In genomic region chr6:168711049-168711640, GRCh38 we compare ENCODE assay signal across 11 cellular contexts.
A peak's percentile ranks its signal among the peaks of the same experiment; 100 is the strongest.
DNase-seq lines count a peak whose midpoint lies in the region; ATAC-seq and TF ChIP-seq lines count a peak whose summit lies in the region.
"Had no signal": no experiment of that assay in that cellular context is flagged by ENCODE, and none has a peak within 500 bp of the region (broad histone marks: within the 10 kb centered on the region; RNA-seq: fewer than 3 reads in every experiment).

No MANE protein-coding gene starts in this region.

- TF ChIP-seq EP300 in esophagus muscularis mucosa (IDR thresholded peaks at IDR 0.05) = no peak

- H3K4me3 ChIP-seq in esophagus muscularis mucosa (no peak overlapping the region), psoas muscle (no peak overlapping the region)

- whole genome bisulfite sequencing in esophagus muscularis mucosa = 36% methylated on average over 5 of the region's 5 CpGs
- 59 to 65% (median 60%) methylated on average over 5 of the region's 5 CpGs for WGBS in psoas muscle, 3 donors

- H3K9me3 ChIP-seq in esophagus muscularis mucosa (no peaks in the 10 kb centered on the region), psoas muscle (no peaks in the 10 kb centered on the region)

- H3K27ac ChIP-seq in esophagus muscularis mucosa (replicated peaks in 1 of 4) (no peak overlapping the region), psoas muscle (no peak overlapping the region)
- H3K27ac ChIP-seq: 22Rv1 had no signal

- DNase-seq in DMS 273 (lab: John Stamatoyannopoulos, UW; ENCODE audit: unreplicated experiment) (peak; percentile 31), DMS 273 treated with DMSO at 0.1 percent for 48 hours (lab: John Stamatoyannopoulos, UW) (no peak), OCI-M1 (lab: John Stamatoyannopoulos, UW) (peak; percentile 6), esophagus muscularis mucosa (ENCODE audit: extremely low spot score) (no peak), psoas muscle (no peak), 8988T (no peak), amygdala (lab: John Stamatoyannopoulos, UW) (no peak)
- DNase-seq: IMR-90, NCI-H524 had no signal

- no peak for TF ChIP-seq POLR2A in esophagus muscularis mucosa (IDR thresholded peaks at IDR 0.05; ENCODE audit: low read depth)

- TF ChIP-seq CTCF in esophagus muscularis mucosa (IDR thresholded peaks at IDR 0.05) (peak; percentile 29 to 62 (median 41)), psoas muscle (IDR thresholded peaks at IDR 0.05) (peak; percentile 31)

- ATAC-seq in psoas muscle (no peak), HG03039 (IDR thresholded peaks at IDR 0.05; ENCODE audit: unreplicated experiment) (no peak)

- H3K27me3 ChIP-seq in esophagus muscularis mucosa (peaks cover 0 to 4% (median 0%) of the 10 kb centered on the region in 4 donors), psoas muscle (ENCODE audit: insufficient read depth in 3 of 3, low read length in 2 of 3) (peaks cover 0 to 8% (median 0%) of the 10 kb centered on the region in 3 donors)

- intact Hi-C loops in esophagus muscularis mucosa (cut with DNase I) (no loop called here), psoas muscle (cut with DNase I) (no loop called here)

- H3K36me3 ChIP-seq in esophagus muscularis mucosa (no peaks in the 10 kb centered on the region), psoas muscle (ENCODE audit: insufficient read depth in 1 of 2, low read depth in 1 of 2) (no peaks in the 10 kb centered on the region)

- H3K4me1 ChIP-seq in esophagus muscularis mucosa (peaks cover 0 to 14% (median 6%) of the 10 kb centered on the region in 4 donors), psoas muscle (no peaks in the 10 kb centered on the region)

Comparison
In these comparisons a context has a peak if more than half of its experiments do, and no peak if none do; other contexts are left out.
1. DNase-seq: peak in DMS 273 (single experiment) and OCI-M1 (single experiment); none in DMS 273 treated with DMSO at 0.1 percent for 48 hours (single experiment), esophagus muscularis mucosa (single experiment), psoas muscle (0 of 2), 8988T (single experiment) and amygdala (0 of 56).